20 cellular contexts compared by ENCODE assay signal in genomic region chr10:70410608-70411007, GRCh38. TPM values are rescaled to one million over a fixed set of nuclear protein-coding genes. Genes with fewer than 3 reads are reported as not detected.
"Had no signal": no experiment of that assay in that cellular context is flagged by ENCODE, and none has a peak within 500 bp of the region (broad histone marks: within the 10 kb centered on the region; RNA-seq: fewer than 3 reads in every experiment).

No MANE protein-coding gene starts in this region.

- H3K27ac Mint-ChIP-seq: activated B cell treated with CpG ODN at 0.5 μM for 24 hours; activated naive CD4-positive, alpha-beta T cell treated with anti-CD3 and anti-CD28 coated beads for 36 hours; activated naive CD8-positive, alpha-beta T cell treated with anti-CD3 and anti-CD28 coated beads, Interleukin-2, amount 50 U/mL, for 24 hours; activated T-helper 2 cell treated with anti-CD3 and anti-CD28 coated beads, Interferon-gamma antibody, Interleukin-2, Interleukin-4, amounts not matched to agents 10 μg/mL and 5 μg/mL and 100 μg/mL, durations not matched to agents 14 hours and 24 hours and 36 hours; dendritic cell treated with granulocyte-macrophage colony-stimulating factor and Interleukin-4, amounts not matched to agents 40 ng/mL and 50 ng/mL, for 4 days had no signal

- ATAC-seq: activated naive CD8-positive, alpha-beta T cell treated with anti-CD3 and anti-CD28 coated beads, Interleukin-2, amount 50 U/mL, for 24 hours; left lobe of liver had no signal

- H3K27me3 ChIP-seq: hepatocyte, right atrium auricular region had no signal

- DNase-seq: activated B cell treated with CpG ODN at 0.5 μM for 24 hours; activated CD4-positive, alpha-beta T cell treated with anti-CD3 and anti-CD28 coated beads, Interleukin-2, amount 50 U/mL, for 1 hour; activated CD8-positive, alpha-beta memory T cell treated with anti-CD3 and anti-CD28 coated beads for 24 hours; activated naive CD4-positive, alpha-beta T cell treated with anti-CD3 and anti-CD28 coated beads for 36 hours; activated naive CD8-positive, alpha-beta T cell treated with anti-CD3 and anti-CD28 coated beads, Interleukin-2, amount 50 U/mL, for 24 hours; effector memory CD4-positive, alpha-beta T cell; occipital lobe; small intestine; stimulated activated CD4-positive, alpha-beta T cell treated with anti-CD3 and anti-CD28 coated beads, Interleukin-4, amount 100 ng/mL, for 24 hours; stimulated activated naive CD4-positive, alpha-beta T cell had no signal

- H3K9me3 Mint-ChIP-seq: activated B cell treated with CpG ODN at 0.5 μM for 24 hours; activated naive CD4-positive, alpha-beta T cell treated with anti-CD3 and anti-CD28 coated beads for 36 hours; activated naive CD8-positive, alpha-beta T cell treated with anti-CD3 and anti-CD28 coated beads, Interleukin-2, amount 50 U/mL, for 24 hours; activated T-helper 2 cell treated with anti-CD3 and anti-CD28 coated beads, Interferon-gamma antibody, Interleukin-2, Interleukin-4, amounts not matched to agents 10 μg/mL and 5 μg/mL and 100 μg/mL, durations not matched to agents 14 hours and 24 hours and 36 hours; dendritic cell treated with granulocyte-macrophage colony-stimulating factor and Interleukin-4, amounts not matched to agents 40 ng/mL and 50 ng/mL, for 4 days; type B pancreatic cell had no signal

- H3K27me3 Mint-ChIP-seq: activated B cell treated with CpG ODN at 0.5 μM for 24 hours; activated naive CD8-positive, alpha-beta T cell treated with anti-CD3 and anti-CD28 coated beads, Interleukin-2, amount 50 U/mL, for 24 hours; dendritic cell treated with granulocyte-macrophage colony-stimulating factor and Interleukin-4, amounts not matched to agents 40 ng/mL and 50 ng/mL, for 4 days; type B pancreatic cell had no signal

- H3K4me3 Mint-ChIP-seq: activated B cell treated with CpG ODN at 0.5 μM for 24 hours; activated naive CD4-positive, alpha-beta T cell treated with anti-CD3 and anti-CD28 coated beads for 36 hours; activated naive CD8-positive, alpha-beta T cell treated with anti-CD3 and anti-CD28 coated beads, Interleukin-2, amount 50 U/mL, for 24 hours; dendritic cell treated with granulocyte-macrophage colony-stimulating factor and Interleukin-4, amounts not matched to agents 40 ng/mL and 50 ng/mL, for 4 days; nephron; type B pancreatic cell had no signal

- H3K27ac ChIP-seq: hepatocyte had no signal

- H3K4me3 ChIP-seq: hepatocyte, right atrium auricular region had no signal

- H3K9me3 ChIP-seq: right atrium auricular region had no signal

- H3K36me3 ChIP-seq: right atrium auricular region had no signal

RNA-seq across cellular contexts. Expression of gene NODAL, which starts 30.9 kb away (rescaled TPM):
- total RNA-seq: activated B cell treated with CpG ODN at 0.5 μM for 24 hours; activated naive CD4-positive, alpha-beta T cell treated with anti-CD3 and anti-CD28 coated beads for 36 hours; activated T-helper 2 cell treated with anti-CD3 and anti-CD28 coated beads, Interferon-gamma antibody, Interleukin-2, Interleukin-4, amounts not matched to agents 10 μg/mL and 5 μg/mL and 100 μg/mL, durations not matched to agents 14 hours and 24 hours and 36 hours; astrocyte; fibroblast of lung; hepatocyte; left lobe of liver; posterior vena cava; right atrium auricular region had no signal
- polyA plus RNA-seq: fibroblast of lung, hepatocyte had no signal
